Comparison of ENCODE assay signal across 24 cellular contexts in genomic region chr21:33075128-33075527, GRCh38. TPM values are rescaled to one million over a fixed set of nuclear protein-coding genes. Genes with fewer than 3 reads are reported as not detected.
A peak's percentile ranks its signal among the peaks of the same experiment; 100 is the strongest.
DNase-seq lines count a peak whose midpoint lies in the region; ATAC-seq, FAIRE-seq and TF ChIP-seq lines count a peak whose summit lies in the region.
"Had no signal": no experiment of that assay in that cellular context is flagged by ENCODE, and none has a peak within 500 bp of the region (broad histone marks: within the 10 kb centered on the region; RNA-seq: fewer than 3 reads in every experiment).

No MANE protein-coding gene starts in this region.

- H3K9me3 ChIP-seq in HUES6 (ENCODE audit: control insufficient read depth, insufficient read depth, low read depth, low read length) (no peaks in the 10 kb centered on the region), neural progenitor cell (ENCODE audit: low read depth) (no peaks in the 10 kb centered on the region)
- H3K9me3 ChIP-seq: colonic mucosa, tibial nerve had no signal

- peaks cover 83% of the 10 kb centered on the region for H3K27me3 ChIP-seq in HUES6 (ENCODE audit: control insufficient read depth, insufficient read depth, low read length)
- peaks cover 88% of the 10 kb centered on the region for H3K27me3 ChIP-seq in neural progenitor cell

- no peaks in the 10 kb centered on the region for H3K79me2 ChIP-seq in neural progenitor cell (ENCODE audit: low read depth)

- DNase-seq in AG08395 (ENCODE audit: low spot score) (peak; percentile 17), fibroblast of villous mesenchyme (ENCODE audit: low read depth) (peak; percentile 12), neural progenitor cell (ENCODE audit: low spot score) (peak; percentile 85), NCI-H2227 (lab: John Stamatoyannopoulos, UW; ENCODE audit: unreplicated experiment) (no peak), GM12891 (ENCODE audit: insufficient read length, low spot score) (no peak), ureter (ENCODE audit: low spot score) (no peak)
- DNase-seq in stimulated activated naive CD8-positive, alpha-beta T cell treated with anti-CD3 and anti-CD28 coated beads, Interleukin-15, Interleukin-2, amounts not matched to agents 100 U/mL and 50 U/mL, for 24 hours: no peak
- DNase-seq: activated CD4-positive, alpha-beta T cell treated with anti-CD3 and anti-CD28 coated beads, Interleukin-2, amount 50 U/mL, for 1 hour; brain microvascular endothelial cell; colonic mucosa; kidney glomerular epithelial cell; NCI-H187 treated with DMSO at 0.1 percent for 48 hours; NCI-H82; OCI-M1; SHP77; stimulated activated CD4-positive, alpha-beta T cell treated with anti-CD3 and anti-CD28 coated beads, Interleukin-2, amount 100 ng/mL, for 24 hours; stimulated activated naive CD4-positive, alpha-beta T cell had no signal

- H3K36me3 Mint-ChIP-seq in neural progenitor cell: no peaks in the 10 kb centered on the region
- H3K36me3 Mint-ChIP-seq: natural killer cell treated with Interleukin-12 subunit alpha and Interleukin-12 subunit beta and Interleukin-15 and Interleukin-18, amount 100 ng/mL, for 72 hours had no signal

- peaks cover 55% of the 10 kb centered on the region for H3K4me1 Mint-ChIP-seq in neural progenitor cell
- H3K4me1 Mint-ChIP-seq: activated T-helper 17 cell treated with anti-CD3 and anti-CD28 coated beads, Interleukin-2, amount 50 U/mL, for 72 hours had no signal

- H3F3A ChIP-seq in neural progenitor cell (ENCODE audit: low read depth): peaks cover 23% of the 10 kb centered on the region

- TF ChIP-seq CTCF in fibroblast of villous mesenchyme (IDR thresholded peaks at IDR 0.05; ENCODE audit: insufficient read depth, low read depth, low read length) (no peak), neural progenitor cell (IDR thresholded peaks at IDR 0.05) (no peak)

- H3K4me3 Mint-ChIP-seq in neural progenitor cell: no peak overlapping the region
- H3K4me3 Mint-ChIP-seq: activated T-helper 17 cell treated with anti-CD3 and anti-CD28 coated beads, Interleukin-2, amount 50 U/mL, for 72 hours; natural killer cell treated with Interleukin-12 subunit alpha and Interleukin-12 subunit beta and Interleukin-15 and Interleukin-18, amount 100 ng/mL, for 72 hours had no signal

- H3K4me3 ChIP-seq in HUES6 (ENCODE audit: low read depth, low read length) (0 out of 2 replicates have a peak overlapping the region, but pooled peaks have one; percentile 30), fibroblast of villous mesenchyme (ENCODE audit: low read depth, low read length) (no peak overlapping the region), neural progenitor cell (no peak overlapping the region)
- H3K4me3 ChIP-seq: colonic mucosa, tibial nerve had no signal

- peaks cover 41% of the 10 kb centered on the region for H3K27me3 Mint-ChIP-seq in neural progenitor cell (ENCODE audit: insufficient read depth, low read depth)

- H3K27ac ChIP-seq in HUES6 (ENCODE audit: low read depth, low read length) (no peak overlapping the region), neural progenitor cell (no peak overlapping the region)
- H3K27ac ChIP-seq: brain microvascular endothelial cell, colonic mucosa, tibial nerve had no signal

- FAIRE-seq in GM12891 (lab: Jason Lieb, UNC): no peak
- FAIRE-seq: endothelial cell of umbilical vein had no signal

- H3K36me3 ChIP-seq in HUES6 (ENCODE audit: control insufficient read depth, insufficient read depth, low read length) (no peaks in the 10 kb centered on the region), neural progenitor cell (no peaks in the 10 kb centered on the region)
- H3K36me3 ChIP-seq: brain microvascular endothelial cell, colonic mucosa, tibial nerve had no signal

- ATAC-seq in stimulated activated naive CD8-positive, alpha-beta T cell treated with anti-CD3 and anti-CD28 coated beads, Interleukin-15, Interleukin-2, amounts not matched to agents 100 U/mL and 50 U/mL, for 24 hours: no peak
- ATAC-seq: activated T-helper 17 cell treated with anti-CD3 and anti-CD28 coated beads, Interleukin-2, amount 50 U/mL, for 72 hours; natural killer cell treated with Interleukin-12 subunit alpha and Interleukin-12 subunit beta and Interleukin-15 and Interleukin-18, amount 100 ng/mL, for 72 hours had no signal

- H3K4me2 ChIP-seq in neural progenitor cell: peak overlapping the region; percentile 56

- TF ChIP-seq POLR2A in GM12891 (IDR thresholded peaks at IDR 0.05; ENCODE audit: low read depth, low read length): no peak

- H3K9ac ChIP-seq in HUES6 (ENCODE audit: low read length): no peak overlapping the region
- H3K9ac ChIP-seq in neural progenitor cell: no peak overlapping the region

- peaks cover 51% of the 10 kb centered on the region for H4K20me1 ChIP-seq in neural progenitor cell (ENCODE audit: low read depth)

- peaks cover 2% of the 10 kb centered on the region for H3K9me3 Mint-ChIP-seq in neural progenitor cell
- H3K9me3 Mint-ChIP-seq: activated T-helper 17 cell treated with anti-CD3 and anti-CD28 coated beads, Interleukin-2, amount 50 U/mL, for 72 hours; natural killer cell treated with Interleukin-12 subunit alpha and Interleukin-12 subunit beta and Interleukin-15 and Interleukin-18, amount 100 ng/mL, for 72 hours had no signal

- no peak overlapping the region for H2AFZ ChIP-seq in neural progenitor cell (replicated peaks)

- no peak overlapping the region for H3K27ac Mint-ChIP-seq in neural progenitor cell
- H3K27ac Mint-ChIP-seq: activated T-helper 17 cell treated with anti-CD3 and anti-CD28 coated beads, Interleukin-2, amount 50 U/mL, for 72 hours; natural killer cell treated with Interleukin-12 subunit alpha and Interleukin-12 subunit beta and Interleukin-15 and Interleukin-18, amount 100 ng/mL, for 72 hours had no signal

- peaks cover 33% of the 10 kb centered on the region for H3K4me1 ChIP-seq in HUES6 (ENCODE audit: control insufficient read depth, insufficient read depth, low read length)
- H3K4me1 ChIP-seq in neural progenitor cell: peaks cover 35% of the 10 kb centered on the region

TF ChIP-seq in GM12891, 5 proteins besides CTCF, POLR2A, EP300 and RAD21:
- TF ChIP-seq SPI1 (IDR thresholded peaks at IDR 0.05; ENCODE audit: low read depth, low read length): no peak
- TF ChIP-seq TAF1 (IDR thresholded peaks at IDR 0.05; ENCODE audit: low read depth, low read length): no peak
- no peak for TF ChIP-seq POU2F2 (IDR thresholded peaks at IDR 0.05; ENCODE audit: low read depth, low read length)
- TF ChIP-seq PAX5 (IDR thresholded peaks at IDR 0.05; ENCODE audit: insufficient read depth, low read length, severe bottlenecking): no peak
- no peak for TF ChIP-seq POLR2AphosphoS5 (IDR thresholded peaks at IDR 0.05; ENCODE audit: low read depth, low read length)

RNA-seq across cellular contexts. Expression of gene OLIG1, which starts 5.2 kb away (rescaled TPM):
- total RNA-seq in fibroblast of villous mesenchyme (not detected in 2 replicates), neural progenitor cell (ENCODE audit: low replicate concordance) (not detected in 2 replicates), ureter (not detected)
- not detected for polyA plus RNA-seq in GM12891 (2012; ENCODE audit: low read depth, missing spikeins)
- total RNA-seq: A172; activated T-helper 17 cell treated with anti-CD3 and anti-CD28 coated beads, Interleukin-2, amount 50 U/mL, for 72 hours; colonic mucosa; endothelial cell of umbilical vein; mesenteric fat pad; tibial nerve had no signal
- polyA plus RNA-seq: endothelial cell of umbilical vein had no signal

RNA-seq across cellular contexts. Expression of gene OLIG2, which starts 49.4 kb away (rescaled TPM):
- total RNA-seq in fibroblast of villous mesenchyme (not detected in 2 replicates), neural progenitor cell (ENCODE audit: low replicate concordance) (0.15 TPM in 1 of 2 replicates, not detected in the other), ureter (not detected)
- not detected for polyA plus RNA-seq in GM12891 (2012; ENCODE audit: low read depth, missing spikeins)
- total RNA-seq: activated T-helper 17 cell treated with anti-CD3 and anti-CD28 coated beads, Interleukin-2, amount 50 U/mL, for 72 hours; colonic mucosa; endothelial cell of umbilical vein; mesenteric fat pad; natural killer cell treated with Interleukin-12 subunit alpha and Interleukin-12 subunit beta and Interleukin-15 and Interleukin-18, amount 100 ng/mL, for 72 hours had no signal
- polyA plus RNA-seq: endothelial cell of umbilical vein had no signal

Comparison
In these comparisons a context has a peak if more than half of its experiments do, and no peak if none do; other contexts are left out.
1. DNase-seq: peak in AG08395 (single experiment), fibroblast of villous mesenchyme (single experiment) and neural progenitor cell (single experiment); none in NCI-H2227 (single experiment), stimulated activated naive CD8-positive, alpha-beta T cell treated with anti-CD3 and anti-CD28 coated beads, Interleukin-15, Interleukin-2, amounts not matched to agents 100 U/mL and 50 U/mL, for 24 hours (single experiment), GM12891 (single experiment) and ureter (single experiment).